Comparison of ENCODE assay signal across 8 cellular contexts in genomic region chr2:219243291-219243761, GRCh38. TPM values are rescaled to one million over a fixed set of nuclear protein-coding genes. Genes with fewer than 3 reads are reported as not detected.
DNase-seq lines count a peak whose midpoint lies in the region; TF ChIP-seq lines count a peak whose summit lies in the region.
"Had no signal": no experiment of that assay in that cellular context is flagged by ENCODE, and none has a peak within 500 bp of the region (broad histone marks: within the 10 kb centered on the region; RNA-seq: fewer than 3 reads in every experiment).

No MANE protein-coding gene starts in this region.

- H3K4me3 ChIP-seq in skin epidermis = peak overlapping the region in 5 of 7 experiments; percentile 10 to 27 (median 13)

- H3K4me1 Mint-ChIP-seq in activated T-helper 1 cell treated with anti-CD3 and anti-CD28 coated beads, Interleukin-12 subunit alpha, Interleukin-12 subunit beta, Interleukin-2, Interleukin-4 antibody, amounts not matched to agents 30 ng/mL and 10 ng/mL and 1 ng/mL, durations not matched to agents 14 hours and 24 hours and 36 hours (ENCODE audit: low read depth) = peaks cover 37% of the 10 kb centered on the region

- no peak for DNase-seq in activated T-helper 1 cell treated with anti-CD3 and anti-CD28 coated beads, Interleukin-12 subunit alpha, Interleukin-12 subunit beta, Interleukin-2, Interleukin-4 antibody, amounts not matched to agents 30 ng/mL and 10 ng/mL and 1 ng/mL, durations not matched to agents 14 hours and 24 hours and 36 hours (ENCODE audit: low spot score)
- peak; percentile 61 for DNase-seq in kidney tubule cell (ENCODE audit: low spot score)
- no peak for DNase-seq in stimulated activated naive CD4-positive, alpha-beta T cell treated with Interleukin-2 at 50 U/mL for 16 hours (lab: John Stamatoyannopoulos, UW)
- DNase-seq in erythroblast (lab: John Stamatoyannopoulos, UW) = no peak
- DNase-seq in stimulated activated CD4-positive, alpha-beta T cell treated with anti-CD3 and anti-CD28 coated beads, Interleukin-2, amount 100 ng/mL, for 24 hours = no peak
- DNase-seq: GF-D8 had no signal

- no peaks in the 10 kb centered on the region for H3K9me3 ChIP-seq in ES-I3 (ENCODE audit: control insufficient read depth, insufficient read depth, low read length)

- no peaks in the 10 kb centered on the region for H3K9me3 Mint-ChIP-seq in activated T-helper 1 cell treated with anti-CD3 and anti-CD28 coated beads, Interleukin-12 subunit alpha, Interleukin-12 subunit beta, Interleukin-2, Interleukin-4 antibody, amounts not matched to agents 30 ng/mL and 10 ng/mL and 1 ng/mL, durations not matched to agents 14 hours and 24 hours and 36 hours

- H3K9ac ChIP-seq in ES-I3 (ENCODE audit: low read depth, low read length) = peak overlapping the region; percentile 12; the same call in 1 of the 2 replicates

- H3K4me3 Mint-ChIP-seq in activated T-helper 1 cell treated with anti-CD3 and anti-CD28 coated beads, Interleukin-12 subunit alpha, Interleukin-12 subunit beta, Interleukin-2, Interleukin-4 antibody, amounts not matched to agents 30 ng/mL and 10 ng/mL and 1 ng/mL, durations not matched to agents 14 hours and 24 hours and 36 hours = peak overlapping the region; percentile 50

- intact Hi-C loops in activated T-helper 1 cell treated with anti-CD3 and anti-CD28 coated beads, Interleukin-12 subunit alpha, Interleukin-12 subunit beta, Interleukin-2, Interleukin-4 antibody, amounts not matched to agents 30 ng/mL and 10 ng/mL and 1 ng/mL, durations not matched to agents 14 hours and 24 hours and 36 hours (cut with micrococcal nuclease) = loop anchor here (10.0 kb wide), 1 partner anchor 529 kb away; the partner anchor contains the start of gene TTLL4

- H3K27me3 Mint-ChIP-seq in activated T-helper 1 cell treated with anti-CD3 and anti-CD28 coated beads, Interleukin-12 subunit alpha, Interleukin-12 subunit beta, Interleukin-2, Interleukin-4 antibody, amounts not matched to agents 30 ng/mL and 10 ng/mL and 1 ng/mL, durations not matched to agents 14 hours and 24 hours and 36 hours (ENCODE audit: insufficient read depth) = no peaks in the 10 kb centered on the region

- peaks cover 6% of the 10 kb centered on the region for H3K36me3 Mint-ChIP-seq in activated T-helper 1 cell treated with anti-CD3 and anti-CD28 coated beads, Interleukin-12 subunit alpha, Interleukin-12 subunit beta, Interleukin-2, Interleukin-4 antibody, amounts not matched to agents 30 ng/mL and 10 ng/mL and 1 ng/mL, durations not matched to agents 14 hours and 24 hours and 36 hours (ENCODE audit: low read depth)

- H3K36me3 ChIP-seq in ES-I3 (ENCODE audit: insufficient read depth, low read length) = peaks cover 6% of the 10 kb centered on the region; the same call in 1 of the 2 replicates

- TF ChIP-seq POLR2A in erythroblast (IDR thresholded peaks at IDR 0.05; ENCODE audit: low read length) = no peak

- peak overlapping the region; percentile 52 for H3K27ac Mint-ChIP-seq in activated T-helper 1 cell treated with anti-CD3 and anti-CD28 coated beads, Interleukin-12 subunit alpha, Interleukin-12 subunit beta, Interleukin-2, Interleukin-4 antibody, amounts not matched to agents 30 ng/mL and 10 ng/mL and 1 ng/mL, durations not matched to agents 14 hours and 24 hours and 36 hours

- H3K27ac ChIP-seq in skin epidermis = peak overlapping the region in 7 of 21 experiments; percentile 4 to 63 (median 28)

- peaks cover 10% of the 10 kb centered on the region for H3K4me1 ChIP-seq in ES-I3 (ENCODE audit: insufficient read depth, low read length)

RNA-seq across cellular contexts. Expression of gene GLB1L, which starts 1.9 kb away (rescaled TPM):
- total RNA-seq in activated T-helper 1 cell treated with anti-CD3 and anti-CD28 coated beads, Interleukin-12 subunit alpha, Interleukin-12 subunit beta, Interleukin-2, Interleukin-4 antibody, amounts not matched to agents 30 ng/mL and 10 ng/mL and 1 ng/mL, durations not matched to agents 14 hours and 24 hours and 36 hours = 4.6 and 4.9 TPM in 2 replicates

RNA-seq across cellular contexts. Expression of gene STK16, which starts 2.0 kb away (rescaled TPM):
- total RNA-seq in activated T-helper 1 cell treated with anti-CD3 and anti-CD28 coated beads, Interleukin-12 subunit alpha, Interleukin-12 subunit beta, Interleukin-2, Interleukin-4 antibody, amounts not matched to agents 30 ng/mL and 10 ng/mL and 1 ng/mL, durations not matched to agents 14 hours and 24 hours and 36 hours = 30.1 and 30.6 TPM in 2 replicates

RNA-seq across cellular contexts. Expression of gene TUBA4B, which starts 9.7 kb away (rescaled TPM):
- total RNA-seq in activated T-helper 1 cell treated with anti-CD3 and anti-CD28 coated beads, Interleukin-12 subunit alpha, Interleukin-12 subunit beta, Interleukin-2, Interleukin-4 antibody, amounts not matched to agents 30 ng/mL and 10 ng/mL and 1 ng/mL, durations not matched to agents 14 hours and 24 hours and 36 hours = not detected in 2 replicates

RNA-seq across cellular contexts. Expression of gene TUBA4A, which starts 10.4 kb away (rescaled TPM):
- 211 and 217 TPM in 2 replicates for total RNA-seq in activated T-helper 1 cell treated with anti-CD3 and anti-CD28 coated beads, Interleukin-12 subunit alpha, Interleukin-12 subunit beta, Interleukin-2, Interleukin-4 antibody, amounts not matched to agents 30 ng/mL and 10 ng/mL and 1 ng/mL, durations not matched to agents 14 hours and 24 hours and 36 hours

RNA-seq across cellular contexts. Expression of gene ANKZF1, which starts 13.7 kb away (rescaled TPM):
- 112 and 117 TPM in 2 replicates for total RNA-seq in activated T-helper 1 cell treated with anti-CD3 and anti-CD28 coated beads, Interleukin-12 subunit alpha, Interleukin-12 subunit beta, Interleukin-2, Interleukin-4 antibody, amounts not matched to agents 30 ng/mL and 10 ng/mL and 1 ng/mL, durations not matched to agents 14 hours and 24 hours and 36 hours
